In genomic region chr11:72040497-72041363, GRCh38 we compare ENCODE assay signal across 8 cellular contexts. TPM values are rescaled to one million over a fixed set of nuclear protein-coding genes. Genes with fewer than 3 reads are reported as not detected.
DNase-seq lines count a peak whose midpoint lies in the region; ATAC-seq lines count a peak whose summit lies in the region.

No MANE protein-coding gene starts in this region.

- H2BK120ac ChIP-seq in neuronal stem cell (ENCODE audit: low read depth, low read length) = no peak overlapping the region

- H3K9me3 ChIP-seq in neuronal stem cell (replicated peaks in 1 of 2; ENCODE audit: control insufficient read depth in 2 of 2, insufficient read depth in 1 of 2, low read depth in 1 of 2, low read length in 2 of 2) = no peaks in the 10 kb centered on the region
- H3K9me3 ChIP-seq in stomach smooth muscle (ENCODE audit: control insufficient read depth in 2 of 2, low read length in 2 of 2) = no peaks in the 10 kb centered on the region

- H3K27me3 Mint-ChIP-seq in activated naive CD4-positive, alpha-beta T cell treated with anti-CD3 and anti-CD28 coated beads, Interleukin-2, amount 10 ng/mL, durations not matched to agents 7 days and 5 days = no peaks in the 10 kb centered on the region

- peaks cover 23% of the 10 kb centered on the region for H3K36me3 Mint-ChIP-seq in activated naive CD4-positive, alpha-beta T cell treated with anti-CD3 and anti-CD28 coated beads, Interleukin-2, amount 10 ng/mL, durations not matched to agents 7 days and 5 days

- no peak overlapping the region for H2AK5ac ChIP-seq in neuronal stem cell (ENCODE audit: low read depth, low read length)

- H3K4me3 ChIP-seq in neuronal stem cell (ENCODE audit: low read length in 2 of 2) (peak overlapping the region; percentile 68 to 83), stomach smooth muscle (ENCODE audit: low read length in 2 of 2) (peak overlapping the region; percentile 86 to 91)

- peak overlapping the region; percentile 8 for H3K23ac ChIP-seq in neuronal stem cell (ENCODE audit: low read depth, low read length, poor library complexity)

- DNase-seq in DMS53 (lab: John Stamatoyannopoulos, UW) (peak; percentile 97), KG1 (lab: John Stamatoyannopoulos, UW) (peak; percentile 92), SHP77 treated with DMSO at 0.1 percent for 48 hours (lab: John Stamatoyannopoulos, UW) (peak; percentile 93), germinal center (ENCODE audit: low spot score) (peak; percentile 58), neuronal stem cell (ENCODE audit: low spot score) (peak; percentile 83)
- peak; percentile 84 for DNase-seq in activated naive CD4-positive, alpha-beta T cell treated with anti-CD3 and anti-CD28 coated beads, Interleukin-2, amount 10 ng/mL, durations not matched to agents 7 days and 5 days

- no peak overlapping the region for H4K8ac ChIP-seq in neuronal stem cell (ENCODE audit: low read depth, low read length)

- no peak overlapping the region for H2BK12ac ChIP-seq in neuronal stem cell (ENCODE audit: low read length)

- peak overlapping the region; percentile 66 for H2AFZ ChIP-seq in neuronal stem cell (ENCODE audit: low read length)

- H3K4me2 ChIP-seq in neuronal stem cell (ENCODE audit: insufficient read depth, low read length, poor library complexity, severe bottlenecking) = peak overlapping the region; percentile 85

- H3K18ac ChIP-seq in neuronal stem cell (ENCODE audit: low read length) = peak overlapping the region; percentile 97

- H3K4me1 ChIP-seq in neuronal stem cell (ENCODE audit: control insufficient read depth in 2 of 2, insufficient read depth in 1 of 2, low read depth in 1 of 2, low read length in 2 of 2) = peaks cover 18 to 23% of the 10 kb centered on the region in 2 donors
- peaks cover 65% of the 10 kb centered on the region for H3K4me1 ChIP-seq in stomach smooth muscle (ENCODE audit: control insufficient read depth, insufficient read depth, low read length)

- peaks cover 23% of the 10 kb centered on the region for H3K4me1 Mint-ChIP-seq in activated naive CD4-positive, alpha-beta T cell treated with anti-CD3 and anti-CD28 coated beads, Interleukin-2, amount 10 ng/mL, durations not matched to agents 7 days and 5 days

- H3K4ac ChIP-seq in neuronal stem cell (ENCODE audit: low read length) = no peak overlapping the region

- no peak overlapping the region for H3K4me3 Mint-ChIP-seq in activated naive CD4-positive, alpha-beta T cell treated with anti-CD3 and anti-CD28 coated beads, Interleukin-2, amount 10 ng/mL, durations not matched to agents 7 days and 5 days

- no peak overlapping the region for H2BK15ac ChIP-seq in neuronal stem cell (ENCODE audit: low read length)

- no peak for ATAC-seq in HG02870 (IDR thresholded peaks at IDR 0.05; ENCODE audit: unreplicated experiment)

- H3K9ac ChIP-seq in neuronal stem cell (ENCODE audit: low read depth, low read length, poor library complexity) (peak overlapping the region; percentile 93), stomach smooth muscle (ENCODE audit: low read length in 2 of 2) (peak overlapping the region; percentile 79 to 97)

- H3K79me1 ChIP-seq in neuronal stem cell (ENCODE audit: low read depth, low read length) = peaks cover 7% of the 10 kb centered on the region

- WGBS in neuronal stem cell (ENCODE audit: extremely low coverage in 2 of 2, insufficient read length in 2 of 2, insufficient replicate concordance in 1 of 2), 2 donors = no CpG with 5 or more reads among the region's 23 CpGs

- no peak overlapping the region for H3K27ac Mint-ChIP-seq in activated naive CD4-positive, alpha-beta T cell treated with anti-CD3 and anti-CD28 coated beads, Interleukin-2, amount 10 ng/mL, durations not matched to agents 7 days and 5 days

- H4K91ac ChIP-seq in neuronal stem cell (ENCODE audit: low read depth, low read length, poor library complexity) = no peak overlapping the region

- CTCF ChIA-PET in activated naive CD4-positive, alpha-beta T cell treated with anti-CD3 and anti-CD28 coated beads, Interleukin-2, amount 10 ng/mL, durations not matched to agents 7 days and 5 days (lab: Charles Lee) = interaction anchor here (1.2 to 4.4 kb wide), 5 partner anchors 12 to 50 kb away, joined by 4 to 36 read pairs (median 16); no protein-coding TSS in a partner anchor

- H3K14ac ChIP-seq in neuronal stem cell (ENCODE audit: low read length) = no peak overlapping the region

- H3K27me3 ChIP-seq in neuronal stem cell (ENCODE audit: control insufficient read depth in 3 of 3, insufficient read depth in 3 of 3, low read depth in 1 of 3, low read length in 3 of 3) (no peaks in the 10 kb centered on the region), stomach smooth muscle (ENCODE audit: control insufficient read depth in 1 of 2, insufficient read depth in 2 of 2, low read length in 2 of 2) (no peaks in the 10 kb centered on the region)

- H3K36me3 ChIP-seq in neuronal stem cell (replicated peaks in 1 of 2; ENCODE audit: control insufficient read depth in 2 of 2, insufficient read depth in 2 of 2, low read length in 2 of 2) (peaks cover 1 to 23% of the 10 kb centered on the region in 2 donors), stomach smooth muscle (ENCODE audit: control insufficient read depth in 2 of 2, insufficient read depth in 2 of 2, low read length in 2 of 2) (no peaks in the 10 kb centered on the region)

- H3K27ac ChIP-seq in neuronal stem cell (replicated peaks; ENCODE audit: low read length) = peak overlapping the region; percentile 97
- peak overlapping the region; percentile 99 for H3K27ac ChIP-seq in stomach smooth muscle (ENCODE audit: low read length)

- H2BK5ac ChIP-seq in neuronal stem cell (ENCODE audit: low read length) = peak overlapping the region; percentile 97

- no peaks in the 10 kb centered on the region for H3K9me3 Mint-ChIP-seq in activated naive CD4-positive, alpha-beta T cell treated with anti-CD3 and anti-CD28 coated beads, Interleukin-2, amount 10 ng/mL, durations not matched to agents 7 days and 5 days

RNA-seq across cellular contexts. Expression of gene NUMA1, which starts 39.6 kb away (rescaled TPM):
- polyA plus RNA-seq in neuronal stem cell (2013, experiment 1 of 2) = 81.2 TPM
- 78.8 TPM for polyA plus RNA-seq in neuronal stem cell (2013, experiment 2 of 2)

RNA-seq across cellular contexts. Expression of gene LRRC51, which starts 39.9 kb away (rescaled TPM):
- polyA plus RNA-seq in neuronal stem cell (2013, experiment 1 of 2) = 7.1 TPM
- polyA plus RNA-seq in neuronal stem cell (2013, experiment 2 of 2) = 8.5 TPM

RNA-seq across cellular contexts. Expression of gene IL18BP, which starts 42.0 kb away (rescaled TPM):
- 7.6 TPM for polyA plus RNA-seq in neuronal stem cell (2013, experiment 1 of 2)
- 7.4 TPM for polyA plus RNA-seq in neuronal stem cell (2013, experiment 2 of 2)
